ENCODE assay signal across 23 cellular contexts in genomic region chr4:21415728-21416127, GRCh38.
"Had no signal": no experiment of that assay in that cellular context is flagged by ENCODE, and none has a peak within 500 bp of the region (broad histone marks: within the 10 kb centered on the region; RNA-seq: fewer than 3 reads in every experiment).

No MANE protein-coding gene starts in this region.

- ATAC-seq: activated CD4-positive, alpha-beta T cell treated with anti-CD3 and anti-CD28 coated beads for 36 hours; activated CD8-positive, alpha-beta memory T cell treated with anti-CD3 and anti-CD28 coated beads, Interleukin-2, amount 10 ng/mL, durations not matched to agents 7 days and 5 days; activated CD8-positive, alpha-beta T cell treated with anti-CD3 and anti-CD28 coated beads, Interleukin-2, amount 10 ng/mL, durations not matched to agents 7 days and 5 days; activated naive CD4-positive, alpha-beta T cell treated with anti-CD3 and anti-CD28 coated beads, Interleukin-2, amount 50 U/mL, for 72 hours; activated T-cell treated with anti-CD3 and anti-CD28 coated beads, Interleukin-2, amount 50 U/mL, for 72 hours; gastroesophageal sphincter; heart right ventricle had no signal

- DNase-seq: activated CD4-positive, alpha-beta memory T cell treated with anti-CD3 and anti-CD28 coated beads for 36 hours; activated CD4-positive, alpha-beta T cell treated with anti-CD3 and anti-CD28 coated beads for 36 hours; activated CD4-positive, alpha-beta T cell treated with anti-CD3 and anti-CD28 coated beads, Interleukin-2, amount 10 ng/mL, durations not matched to agents 24 days and 14 days; activated CD4-positive, CD25-positive, alpha-beta regulatory T cell; activated CD4-positive, CD25-positive, alpha-beta regulatory T cell treated with anti-CD3 and anti-CD28 coated beads, Interleukin-2, amount 50 U/mL, for 72 hours; activated CD8-positive, alpha-beta memory T cell treated with anti-CD3 and anti-CD28 coated beads, Interleukin-2, amount 10 ng/mL, durations not matched to agents 7 days and 5 days; activated CD8-positive, alpha-beta memory T cell treated with anti-CD3 and anti-CD28 coated beads, Interleukin-2, amount 50 U/mL, for 4 hours; activated CD8-positive, alpha-beta T cell treated with anti-CD3 and anti-CD28 coated beads, Interleukin-2, amount 10 ng/mL, durations not matched to agents 7 days and 5 days; activated gamma-delta T cell; activated naive CD4-positive, alpha-beta T cell; activated naive CD4-positive, alpha-beta T cell treated with anti-CD3 and anti-CD28 coated beads, Interleukin-2, amount 10 ng/mL, durations not matched to agents 7 days and 5 days; activated naive CD8-positive, alpha-beta T cell treated with anti-CD3 and anti-CD28 coated beads, Interleukin-2, amount 10 ng/mL, durations not matched to agents 7 days and 5 days; activated T-cell treated with anti-CD3 and anti-CD28 coated beads, Interleukin-2, amount 50 U/mL, for 1 hour; activated T-cell treated with anti-CD3 and anti-CD28 coated beads, Interleukin-2, amount 50 U/mL, for 72 hours; central memory CD4-positive, alpha-beta T cell; cerebellar nuclear complex; colonic mucosa; effector CD8-positive, alpha-beta T cell; esophagus squamous epithelium; foreskin melanocyte; heart right ventricle had no signal
